ENCODE assay signal across 10 cellular contexts in the genomic region with DNA sequence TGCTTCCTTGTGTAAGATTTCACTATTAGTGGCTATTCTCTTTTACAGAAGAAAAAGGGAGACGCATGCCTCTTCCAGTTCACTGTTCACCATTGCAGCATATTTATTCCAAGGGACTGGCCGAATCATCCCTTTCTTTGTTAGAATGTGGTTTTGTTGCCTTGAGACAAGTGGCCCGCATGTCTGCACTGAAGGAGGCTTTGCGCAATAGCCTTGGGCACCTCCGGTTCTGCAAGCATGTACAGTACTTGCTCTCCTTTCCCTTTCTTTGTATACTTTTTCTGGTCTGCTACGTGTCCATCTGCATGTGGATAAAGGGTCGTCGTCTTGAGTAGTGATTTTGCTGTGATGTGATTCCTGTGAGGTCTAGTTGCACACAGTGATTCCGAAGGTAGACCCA. TPM values are rescaled to one million over a fixed set of nuclear protein-coding genes. Genes with fewer than 3 reads are reported as not detected.
DNase-seq lines count a peak whose midpoint lies in the region; ATAC-seq and TF ChIP-seq lines count a peak whose summit lies in the region.
"Had no signal": no experiment of that assay in that cellular context is flagged by ENCODE, and none has a peak within 500 bp of the region (broad histone marks: within the 10 kb centered on the region; RNA-seq: fewer than 3 reads in every experiment).

No MANE protein-coding gene starts in this region.

- H3K9ac ChIP-seq in mesendoderm (ENCODE audit: low read length) = no peak overlapping the region

- H3K27ac ChIP-seq in AG04450 (ENCODE audit: low read depth, low read length) (peak overlapping the region; percentile 92), breast epithelium (peak overlapping the region; percentile 83 to 84), mesendoderm (ENCODE audit: low read depth, low read length) (no peak overlapping the region), Peyer's patch (peak overlapping the region in 2 of 4 donors; percentile 5 to 76)

- no peak overlapping the region for H2BK15ac ChIP-seq in mesendoderm (replicated peaks; ENCODE audit: low read depth)

- POLR2A ChIA-PET in AG04450 (lab: Yijun Ruan, JAX) = interaction anchor here (2.6 kb wide), 1 partner anchor 8 kb away, joined by 18 read pairs; no protein-coding TSS in a partner anchor

- H3K27me3 ChIP-seq in AG04450 (ENCODE audit: control insufficient read depth, insufficient read depth, low read length) (no peaks in the 10 kb centered on the region), breast epithelium (no peaks in the 10 kb centered on the region), mesendoderm (ENCODE audit: insufficient read depth, low read length, poor library complexity) (no peaks in the 10 kb centered on the region), Peyer's patch (no peaks in the 10 kb centered on the region)

- peak overlapping the region; percentile 29 for H3K18ac ChIP-seq in mesendoderm (ENCODE audit: low read length)

- TF ChIP-seq CTCF in AG04450 (IDR thresholded peaks at IDR 0.05; ENCODE audit: low read depth, low read length) (no peak), breast epithelium (IDR thresholded peaks at IDR 0.05) (no peak), Peyer's patch (IDR thresholded peaks at IDR 0.05) (no peak), GM13977 (IDR thresholded peaks at IDR 0.05; ENCODE audit: extremely low read depth, insufficient read depth, missing control alignments) (no peak)

- intact Hi-C loops in breast epithelium (cut with DNase I; ENCODE audit: low total_unique reads) = no loop called here

- no peak overlapping the region for H3K4ac ChIP-seq in mesendoderm (ENCODE audit: low read depth, low read length)

- peaks cover 21% of the 10 kb centered on the region for H3K79me1 ChIP-seq in mesendoderm (ENCODE audit: low read length)

- peaks cover 3 to 16% of the 10 kb centered on the region in 2 donors for H3K4me1 ChIP-seq in breast epithelium
- H3K4me1 ChIP-seq in mesendoderm (ENCODE audit: control insufficient read depth, low read depth, low read length) = peaks cover 15% of the 10 kb centered on the region
- peaks cover 0 to 54% (median 7%) of the 10 kb centered on the region in 4 donors for H3K4me1 ChIP-seq in Peyer's patch

- no peak overlapping the region for H3K4me2 ChIP-seq in mesendoderm (ENCODE audit: low read length)

- no peak overlapping the region for H3K23ac ChIP-seq in mesendoderm (ENCODE audit: low read length)

- no peak overlapping the region for H3K4me3 ChIP-seq in AG04450 (ENCODE audit: low read depth, low read length)
- H3K4me3 ChIP-seq in breast epithelium = no peak overlapping the region
- no peak overlapping the region for H3K4me3 ChIP-seq in mesendoderm (ENCODE audit: low read length)
- no peak overlapping the region for H3K4me3 ChIP-seq in Peyer's patch

- H3K36me3 ChIP-seq in breast epithelium (no peaks in the 10 kb centered on the region), mesendoderm (ENCODE audit: control insufficient read depth, insufficient read depth, low read length) (no peaks in the 10 kb centered on the region), Peyer's patch (no peaks in the 10 kb centered on the region)

- no peak overlapping the region for H4K5ac ChIP-seq in mesendoderm (ENCODE audit: low read length)

- H2AK5ac ChIP-seq in mesendoderm (ENCODE audit: low read length) = peak overlapping the region; percentile 4

- H2BK5ac ChIP-seq in mesendoderm (ENCODE audit: low read length) = no peak overlapping the region

- H3K9me3 ChIP-seq in AG04450 (ENCODE audit: control insufficient read depth, insufficient read depth, low read length) = no peaks in the 10 kb centered on the region
- no peaks in the 10 kb centered on the region for H3K9me3 ChIP-seq in breast epithelium
- H3K9me3 ChIP-seq in Peyer's patch = no peaks in the 10 kb centered on the region

- no peak overlapping the region for H4K8ac ChIP-seq in mesendoderm (ENCODE audit: low read depth, low read length)

- in situ Hi-C loops in KBM-7 (cut with MboI; ENCODE audit: low pct_unique_long_range_greater_than_20kb, low sequenced_read_pairs) (no loop called here), GM13977 (cut with MboI; ENCODE audit: low pct_unique_long_range_greater_than_20kb, low sequenced_read_pairs, unreplicated experiment) (no loop called here)

- peaks cover 44% of the 10 kb centered on the region for H3K79me2 ChIP-seq in mesendoderm (ENCODE audit: control insufficient read depth, insufficient read depth, low read length)

- CTCF ChIA-PET in AG04450 (lab: Charles Lee) = interaction anchor here (0.7 kb wide), 1 partner anchor 105 kb away, joined by 4 read pairs; no protein-coding TSS in a partner anchor

- TF ChIP-seq POLR2A in breast epithelium (IDR thresholded peaks at IDR 0.05) (no peak), Peyer's patch (IDR thresholded peaks at IDR 0.05) (no peak)

- no peak for DNase-seq in AG04450 (ENCODE audit: low read depth, low spot score)
- peak; percentile 63 for DNase-seq in KBM-7
- DNase-seq in breast epithelium (ENCODE audit: low spot score in 2 of 2) = peak; percentile 67 to 83
- DNase-seq in mesendoderm = no peak
- DNase-seq in Peyer's patch = no peak
- DNase-seq in GM13977 (ENCODE audit: low spot score) = no peak
- DNase-seq: CD4-positive, alpha-beta T cell; NCI-H2107 had no signal

- H3K56ac ChIP-seq in mesendoderm (ENCODE audit: low read length) = no peak overlapping the region

- no peak for ATAC-seq in GM18517 (IDR thresholded peaks at IDR 0.05; ENCODE audit: unreplicated experiment)
- no peak for ATAC-seq in HG03159 (IDR thresholded peaks at IDR 0.05; ENCODE audit: unreplicated experiment)

- no peak overlapping the region for H2BK120ac ChIP-seq in mesendoderm (ENCODE audit: low read depth, low read length)

- WGBS in mesendoderm (ENCODE audit: extremely low coverage, insufficient coverage, low lambda C conversion rate) = no CpG with 5 or more reads among the region's 9 CpGs

RNA-seq across cellular contexts. Expression of a gene that starts 43.0 kb away (rescaled TPM):
- polyA plus RNA-seq in AG04450 (2011; rRNA removed) = 89.6 and 90.4 TPM in 2 replicates
- polyA minus RNA-seq in AG04450 (2011; rRNA and poly(A)+ RNA removed) = 265 and 295 TPM in 2 replicates
- total RNA-seq in breast epithelium = 100 to 1,000 TPM in 2 of 3 donors, 10 to 100 TPM in 1; 40.3 to 242 (median 164) TPM
- 26.8 TPM for polyA plus RNA-seq in mesendoderm (2013, experiment 1 of 2)
- 26.5 TPM for polyA plus RNA-seq in mesendoderm (2013, experiment 2 of 2)
- total RNA-seq in Peyer's patch = 100 to 1,000 TPM; 116 to 533 (median 439) TPM

Comparison
In these comparisons a context has a peak if more than half of its experiments do, and no peak if none do; other contexts are left out.
1. DNase-seq: peak in KBM-7 (single experiment) and breast epithelium (2 of 2); none in AG04450 (single experiment), mesendoderm (single experiment), Peyer's patch (0 of 3) and GM13977 (single experiment).